1 cellular context compared by ENCODE assay signal in the genomic region with DNA sequence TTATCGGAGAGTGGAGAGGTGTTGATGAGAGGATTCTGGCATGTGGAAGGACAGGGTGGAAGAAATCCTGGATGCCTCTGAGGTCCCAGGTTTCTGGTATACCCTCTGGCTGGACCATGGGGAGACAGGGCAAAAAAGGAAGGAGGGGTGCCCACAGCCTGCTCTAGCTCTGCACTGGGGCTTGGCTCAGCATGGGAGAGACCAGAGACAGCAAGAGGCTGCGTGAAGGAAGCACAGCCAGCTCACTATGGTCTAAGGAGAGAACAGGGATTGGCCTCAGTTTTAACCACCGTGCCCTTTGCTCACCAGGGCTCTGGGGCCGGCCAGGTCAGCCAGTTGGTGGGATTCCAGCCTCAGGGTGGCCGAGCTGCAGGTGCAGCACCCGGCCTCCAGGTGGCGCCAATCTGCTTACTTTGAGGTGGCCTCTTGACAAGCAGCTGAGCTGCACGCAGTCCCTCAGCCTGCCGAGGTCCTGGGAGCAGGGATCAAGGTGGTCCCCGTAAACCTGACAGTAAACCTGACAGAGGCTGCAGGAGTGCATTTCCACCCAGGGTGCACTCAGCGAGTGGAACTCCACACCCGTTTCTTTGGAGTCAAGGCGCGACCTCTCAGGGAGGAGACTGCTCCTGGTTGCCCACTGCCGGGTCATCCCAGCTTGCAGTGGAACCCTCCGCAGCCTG.
TF ChIP-seq lines count a peak whose summit lies in the region.

No MANE protein-coding gene starts in this region.

TF ChIP-seq in H1, 55 proteins besides CTCF, POLR2A, EP300 and RAD21 (continued from another document):
- TF ChIP-seq, protein P1, sequence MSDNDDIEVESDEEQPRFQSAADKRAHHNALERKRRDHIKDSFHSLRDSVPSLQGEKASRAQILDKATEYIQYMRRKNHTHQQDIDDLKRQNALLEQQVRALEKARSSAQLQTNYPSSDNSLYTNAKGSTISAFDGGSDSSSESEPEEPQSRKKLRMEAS (IDR thresholded peaks at IDR 0.05) = peak; percentile 92
- no peak for TF ChIP-seq ATF2 (IDR thresholded peaks at IDR 0.05; ENCODE audit: low read length)
- no peak for TF ChIP-seq SUZ12 (IDR thresholded peaks at IDR 0.05; ENCODE audit: low read length)
- TF ChIP-seq NRF1 (IDR thresholded peaks at IDR 0.05; ENCODE audit: low read depth, low read length) = no peak
- TF ChIP-seq SAP30 (IDR thresholded peaks at IDR 0.05; ENCODE audit: insufficient read depth, insufficient replicate concordance, low read length) = peak; percentile 97
- peak; percentile 44; the same call in 1 of the 2 replicates for TF ChIP-seq CREB1 (IDR thresholded peaks at IDR 0.05)
- TF ChIP-seq HDAC2 (IDR thresholded peaks at IDR 0.05; ENCODE audit: borderline replicate concordance in 1 of 2, low read depth in 2 of 2, low read length in 2 of 2) = peak in 1 of 2 experiments; percentile 34; a peak in 1 of 4 replicates
- no peak for TF ChIP-seq ASH2L (IDR thresholded peaks at IDR 0.05; ENCODE audit: low read length)
- TF ChIP-seq SIN3A (conservative IDR thresholded peaks at IDR 0.05 in 1 of 2, IDR thresholded peaks at IDR 0.05 in 1 of 2; ENCODE audit: low read depth in 1 of 2, low read length in 2 of 2) = peak; percentile 99
- peak; percentile 73 for TF ChIP-seq E2F6 (IDR thresholded peaks at IDR 0.05)
- TF ChIP-seq NANOG (IDR thresholded peaks at IDR 0.05; ENCODE audit: insufficient read depth, low read depth, low read length, poor library complexity, severe bottlenecking) = no peak
- TF ChIP-seq BRCA1 (IDR thresholded peaks at IDR 0.05; ENCODE audit: low read depth, low read length) = no peak
- TF ChIP-seq TAF1 (IDR thresholded peaks at IDR 0.05; ENCODE audit: low read depth, low read length) = no peak
- TF ChIP-seq YY1 (IDR thresholded peaks at IDR 0.05; ENCODE audit: low read depth, low read length) = 0 out of 2 replicates have a peak, but pooled peaks have one; percentile 13
- TF ChIP-seq GABPA (IDR thresholded peaks at IDR 0.05; ENCODE audit: borderline replicate concordance, insufficient read depth, low read length) = no peak
- peak; percentile 60 for TF ChIP-seq TEAD4 (IDR thresholded peaks at IDR 0.05; ENCODE audit: low read depth, low read length)
- 0 out of 2 replicates have a peak, but pooled peaks have one; percentile 45 for TF ChIP-seq SP4 (IDR thresholded peaks at IDR 0.05; ENCODE audit: low read length)
- no peak for TF ChIP-seq POU5F1 (IDR thresholded peaks at IDR 0.05; ENCODE audit: low read depth, low read length)
- TF ChIP-seq TBP (IDR thresholded peaks at IDR 0.05; ENCODE audit: low read depth, low read length) = no peak
